Comparison of ENCODE assay signal across 9 cellular contexts in genomic region chrX:102517331-102517730, GRCh38. TPM values are rescaled to one million over a fixed set of nuclear protein-coding genes. Genes with fewer than 3 reads are reported as not detected.
DNase-seq lines count a peak whose midpoint lies in the region; ATAC-seq, FAIRE-seq and TF ChIP-seq lines count a peak whose summit lies in the region.
"Had no signal": no experiment of that assay in that cellular context is flagged by ENCODE, and none has a peak within 500 bp of the region (broad histone marks: within the 10 kb centered on the region; RNA-seq: fewer than 3 reads in every experiment).

No MANE protein-coding gene starts in this region.

- peak in 1 of 4 donors; percentile 21 for ATAC-seq in pancreas
- no peak for ATAC-seq in HG02981 (IDR thresholded peaks at IDR 0.05; ENCODE audit: unreplicated experiment)

- no peaks in the 10 kb centered on the region for H3K9me3 ChIP-seq in pancreas

- H3K4me3 ChIP-seq in brain microvascular endothelial cell (ENCODE audit: low read depth, low read length) (no peak overlapping the region), pancreas (no peak overlapping the region)

- CTCF ChIA-PET in RWPE1 (lab: Yijun Ruan, JAX), result interaction anchor here (0.9 kb wide), 1 partner anchor 166 kb away, joined by 6 read pairs; no protein-coding TSS in a partner anchor

- FAIRE-seq in GM18507 (lab: Jason Lieb, UNC) (peak; percentile 15), pancreas (lab: Jason Lieb, UNC) (peak; percentile 17)

- peak; percentile 24 for TF ChIP-seq CTCF in brain microvascular endothelial cell (IDR thresholded peaks at IDR 0.05; ENCODE audit: low read depth, low read length, missing control alignments)
- TF ChIP-seq CTCF in pancreas (IDR thresholded peaks at IDR 0.05), result no peak
- TF ChIP-seq CTCF in GM13976 (IDR thresholded peaks at IDR 0.05; ENCODE audit: borderline replicate concordance, control extremely low read depth, extremely low read depth, insufficient read depth, missing control alignments), result no peak
- TF ChIP-seq CTCF in RWPE1 (conservative IDR thresholded peaks at IDR 0.05; ENCODE audit: low read depth), result no peak

- POLR2A ChIA-PET in RWPE1 (lab: Yijun Ruan, JAX; ENCODE audit: low non-redundant PET), result no interaction called here

- in situ Hi-C loops in brain microvascular endothelial cell (cut with HindIII; ENCODE audit: low pct_ligation_motif_present, low sequenced_read_pairs) (no loop called here), GM13976 (cut with MboI; ENCODE audit: low sequenced_read_pairs, unreplicated experiment) (no loop called here)

- no peaks in the 10 kb centered on the region for H3K36me3 ChIP-seq in brain microvascular endothelial cell (replicated peaks)
- H3K36me3 ChIP-seq in pancreas, result no peaks in the 10 kb centered on the region

- intact Hi-C loops in pancreas (cut with DNase I), result no loop called here

- WGBS in pancreas, 2 donors, result 38 to 47% methylated on average over 7 of the region's 7 CpGs

- no peak for DNase-seq in GM18507 (ENCODE audit: extremely low spot score, insufficient read length, low read depth)
- DNase-seq in NCI-H1694 treated with DMSO at 0.1 percent for 48 hours (lab: John Stamatoyannopoulos, UW), result peak; percentile 43
- DNase-seq in brain microvascular endothelial cell, result peak; percentile 6
- no peak for DNase-seq in pancreas
- no peak for DNase-seq in GM13976 (ENCODE audit: low spot score)
- no peak for DNase-seq in RWPE1 (ENCODE audit: low spot score)

- H3K27me3 ChIP-seq in brain microvascular endothelial cell (replicated peaks), result no peaks in the 10 kb centered on the region
- peaks cover 0 to 14% (median 4%) of the 10 kb centered on the region in 4 donors for H3K27me3 ChIP-seq in pancreas

- peaks cover 0 to 3% (median 0%) of the 10 kb centered on the region in 3 donors for H3K4me1 ChIP-seq in pancreas

- H3K27ac ChIP-seq in brain microvascular endothelial cell (no peak overlapping the region), pancreas (no peak overlapping the region), RWPE1 (no peak overlapping the region)

RNA-seq across cellular contexts. Expression of gene TMSB15A, which starts 0.8 kb away (rescaled TPM):
- under 1 TPM in 2 of 6 donors, not detected in 4; 0.31 to 0.42 TPM for total RNA-seq in pancreas
- polyA plus RNA-seq in pancreas, result 1 to 10 TPM in 1 of 2 donors, under 1 TPM in 1; 0.42 to 2.0 TPM

RNA-seq across cellular contexts. Expression of gene TCP11X2, which starts 45.7 kb away (rescaled TPM):
- not detected for total RNA-seq in pancreas
- polyA plus RNA-seq in pancreas, result under 1 TPM in 1 of 2 donors, not detected in 1; 0.54 TPM
- total RNA-seq: liver, subcutaneous adipose tissue had no signal
- polyA plus RNA-seq: liver had no signal

Comparison
In these comparisons a context has a peak if more than half of its experiments do, and no peak if none do; other contexts are left out.
1. DNase-seq: peak in NCI-H1694 treated with DMSO at 0.1 percent for 48 hours (single experiment) and brain microvascular endothelial cell (single experiment); none in GM18507 (single experiment), pancreas (0 of 6), GM13976 (single experiment) and RWPE1 (single experiment).